ENCODE assay signal across 8 cellular contexts in the genomic region with DNA sequence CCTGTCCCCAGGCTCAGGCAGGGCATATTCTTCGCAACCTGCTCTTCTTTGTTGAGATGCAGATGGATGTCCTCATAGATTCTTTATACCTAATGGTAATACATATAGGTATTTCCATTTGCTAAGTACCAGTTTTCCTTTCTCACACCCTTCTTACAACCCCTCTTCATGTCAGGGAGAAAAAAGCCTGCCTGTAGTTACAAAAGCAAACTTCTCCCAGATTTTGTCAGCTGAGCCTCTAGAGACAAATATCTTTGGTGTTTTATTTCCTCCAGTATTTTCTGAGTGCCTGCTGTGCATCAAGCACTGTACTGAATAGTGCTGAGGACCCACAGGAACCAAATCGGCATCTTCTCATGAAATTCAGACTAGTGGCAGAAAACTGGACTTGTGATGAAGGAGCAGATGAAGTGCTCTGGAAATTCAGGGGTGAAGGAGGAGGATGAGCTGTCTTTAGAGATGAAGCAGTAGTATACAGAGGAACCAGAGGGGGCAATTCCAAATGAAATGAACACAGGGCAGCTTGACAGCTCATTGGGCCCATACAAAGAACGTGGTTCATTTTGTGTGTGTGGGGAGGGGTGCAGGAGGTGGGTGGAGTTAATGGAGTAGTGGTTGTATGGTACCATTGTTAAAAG. TPM values are rescaled to one million over a fixed set of nuclear protein-coding genes. Genes with fewer than 3 reads are reported as not detected.
DNase-seq lines count a peak whose midpoint lies in the region; TF ChIP-seq lines count a peak whose summit lies in the region.

No MANE protein-coding gene starts in this region.

- H3K27me3 ChIP-seq in ACC112 (ENCODE audit: insufficient read depth, low read length) (no peaks in the 10 kb centered on the region), H7 (ENCODE audit: control insufficient read depth, insufficient read depth, low read length) (no peaks in the 10 kb centered on the region), layer of hippocampus (ENCODE audit: control insufficient read depth, insufficient read depth, low read length) (no peaks in the 10 kb centered on the region), uterus (no peaks in the 10 kb centered on the region)

- H3K36me3 ChIP-seq in ACC112 (ENCODE audit: insufficient read depth, low read length) (peaks cover 4% of the 10 kb centered on the region; the same call in 1 of the 2 replicates), H7 (replicated peaks; ENCODE audit: control insufficient read depth, insufficient read depth, low read length) (peaks cover 43% of the 10 kb centered on the region), uterus (no peaks in the 10 kb centered on the region)

- DNase-seq in H7 (peak; percentile 51), uterus (no peak), SK-N-DZ (ENCODE audit: low spot score) (no peak), NCI-H1048 (lab: John Stamatoyannopoulos, UW) (no peak)
- DNase-seq in activated T-helper 2 cell treated with anti-CD3 and anti-CD28 coated beads, Interferon-gamma antibody, Interleukin-2, Interleukin-4, amounts not matched to agents 10 μg/mL and 5 μg/mL and 100 μg/mL, durations not matched to agents 14 hours and 24 hours and 36 hours (ENCODE audit: low spot score), result no peak
- DNase-seq in activated CD4-positive, CD25-positive, alpha-beta regulatory T cell (lab: John Stamatoyannopoulos, UW), result no peak

- no peaks in the 10 kb centered on the region for H3K79me2 ChIP-seq in ACC112 (ENCODE audit: control insufficient read depth, insufficient read depth, low read length, unreplicated experiment)

- intact Hi-C loops in activated T-helper 2 cell treated with anti-CD3 and anti-CD28 coated beads, Interferon-gamma antibody, Interleukin-2, Interleukin-4, amounts not matched to agents 10 μg/mL and 5 μg/mL and 100 μg/mL, durations not matched to agents 14 hours and 24 hours and 36 hours (cut with micrococcal nuclease), result loop anchor here (2.0 kb wide), 1 partner anchor 16 kb away; no protein-coding TSS in a partner anchor
- intact Hi-C loops in uterus (cut with DNase I; ENCODE audit: low total_unique reads), result loop anchor here (10.0 kb wide), 1 partner anchor 140 kb away; no protein-coding TSS in a partner anchor

- TF ChIP-seq CTCF in uterus (IDR thresholded peaks at IDR 0.05), result no peak

- peaks cover 38% of the 10 kb centered on the region for H3K4me1 Mint-ChIP-seq in activated T-helper 2 cell treated with anti-CD3 and anti-CD28 coated beads, Interferon-gamma antibody, Interleukin-2, Interleukin-4, amounts not matched to agents 10 μg/mL and 5 μg/mL and 100 μg/mL, durations not matched to agents 14 hours and 24 hours and 36 hours (ENCODE audit: low read depth)

- H3K9me3 Mint-ChIP-seq in activated T-helper 2 cell treated with anti-CD3 and anti-CD28 coated beads, Interferon-gamma antibody, Interleukin-2, Interleukin-4, amounts not matched to agents 10 μg/mL and 5 μg/mL and 100 μg/mL, durations not matched to agents 14 hours and 24 hours and 36 hours, result no peaks in the 10 kb centered on the region

- H3K4me3 Mint-ChIP-seq in activated T-helper 2 cell treated with anti-CD3 and anti-CD28 coated beads, Interferon-gamma antibody, Interleukin-2, Interleukin-4, amounts not matched to agents 10 μg/mL and 5 μg/mL and 100 μg/mL, durations not matched to agents 14 hours and 24 hours and 36 hours (ENCODE audit: low read depth), result peak overlapping the region; percentile 80

- H3K27ac Mint-ChIP-seq in activated T-helper 2 cell treated with anti-CD3 and anti-CD28 coated beads, Interferon-gamma antibody, Interleukin-2, Interleukin-4, amounts not matched to agents 10 μg/mL and 5 μg/mL and 100 μg/mL, durations not matched to agents 14 hours and 24 hours and 36 hours, result peak overlapping the region; percentile 93

- H3K4me3 ChIP-seq in ACC112 (ENCODE audit: low read depth, low read length) (peak overlapping the region; percentile 62), H7 (ENCODE audit: insufficient read depth, low read depth, low read length) (peak overlapping the region; percentile 81), uterus (peak overlapping the region; percentile 85 to 92)

- H3K4me1 ChIP-seq in ACC112 (ENCODE audit: control insufficient read depth, insufficient read depth, low read length, unreplicated experiment), result peaks cover 13% of the 10 kb centered on the region
- H3K4me1 ChIP-seq in uterus, result no peaks in the 10 kb centered on the region

- peaks cover 52% of the 10 kb centered on the region for H3K36me3 Mint-ChIP-seq in activated T-helper 2 cell treated with anti-CD3 and anti-CD28 coated beads, Interferon-gamma antibody, Interleukin-2, Interleukin-4, amounts not matched to agents 10 μg/mL and 5 μg/mL and 100 μg/mL, durations not matched to agents 14 hours and 24 hours and 36 hours (ENCODE audit: low read depth)

- no peaks in the 10 kb centered on the region for H3K27me3 Mint-ChIP-seq in activated T-helper 2 cell treated with anti-CD3 and anti-CD28 coated beads, Interferon-gamma antibody, Interleukin-2, Interleukin-4, amounts not matched to agents 10 μg/mL and 5 μg/mL and 100 μg/mL, durations not matched to agents 14 hours and 24 hours and 36 hours (ENCODE audit: low read depth)

- H2AFZ ChIP-seq in ACC112 (ENCODE audit: low read length, unreplicated experiment), result no peak overlapping the region

- peak overlapping the region; percentile 51 for H3K27ac ChIP-seq in ACC112 (ENCODE audit: low read depth, low read length)
- H3K27ac ChIP-seq in layer of hippocampus (ENCODE audit: low read depth, low read length), result peak overlapping the region; percentile 58
- H3K27ac ChIP-seq in uterus, result peak overlapping the region; percentile 93 to 97

- no peaks in the 10 kb centered on the region for H3K9me3 ChIP-seq in uterus

- no peak for TF ChIP-seq POLR2A in uterus (IDR thresholded peaks at IDR 0.05)

RNA-seq across cellular contexts. Expression of a gene that starts 33.4 kb away (rescaled TPM):
- total RNA-seq in H7 (2014; rRNA removed; shearing (Covaris generic)), result 90.9 and 93.7 TPM in 2 replicates
- 143 and 155 TPM in 2 replicates for total RNA-seq in activated T-helper 2 cell treated with anti-CD3 and anti-CD28 coated beads, Interferon-gamma antibody, Interleukin-2, Interleukin-4, amounts not matched to agents 10 μg/mL and 5 μg/mL and 100 μg/mL, durations not matched to agents 14 hours and 24 hours and 36 hours
- 10 to 100 TPM in 3 of 4 donors, 1 to 10 TPM in 1; 4.6 to 76.2 (median 28.2) TPM for total RNA-seq in uterus
- 33.7 and 85.1 TPM in 2 replicates for polyA plus RNA-seq in SK-N-DZ (2014; cell fraction: cytosol; rRNA removed)
- 30.9 and 37.5 TPM in 2 replicates for polyA plus RNA-seq in SK-N-DZ (2014; cell fraction: nucleus; rRNA removed)
